1 cellular context compared by ENCODE assay signal in genomic region chr13:51330741-51331140, GRCh38.
TF ChIP-seq lines count a peak whose summit lies in the region.

No MANE protein-coding gene starts in this region.

TF ChIP-seq in K562, 482 proteins besides CTCF, POLR2A, EP300 and RAD21 (continued from another document):
- TF ChIP-seq MLLT1 (IDR thresholded peaks at IDR 0.05) (no peak), RNF2 (IDR thresholded peaks at IDR 0.05) (peak; percentile 20; the same call in 1 of the 2 replicates), CREM (IDR thresholded peaks at IDR 0.05; ENCODE audit: low read depth) (peak; percentile 64), MAFF (IDR thresholded peaks at IDR 0.05; ENCODE audit: low read length) (no peak)
